ENCODE assay signal across 8 cellular contexts in genomic region chr18:56651771-56652092, GRCh38. TPM values are rescaled to one million over a fixed set of nuclear protein-coding genes. Genes with fewer than 3 reads are reported as not detected.
DNase-seq lines count a peak whose midpoint lies in the region; ATAC-seq, FAIRE-seq and TF ChIP-seq lines count a peak whose summit lies in the region.

No MANE protein-coding gene starts in this region.

- CTCF ChIA-PET in CD8-positive, alpha-beta T cell (lab: Charles Lee), result interaction anchor here (1.2 to 1.6 kb wide), 2 partner anchors 9 to 52 kb away, joined by 4 read pairs; no protein-coding TSS in a partner anchor
- CTCF ChIA-PET in OCI-LY7 (lab: Charles Lee; ENCODE audit: unreplicated experiment), result no interaction called here

- in situ Hi-C loops in ACHN (cut with HindIII; ENCODE audit: low pct_ligation_motif_present, low pct_unique_long_range_greater_than_20kb, low sequenced_read_pairs), result no loop called here

- no peak for ATAC-seq in CD8-positive, alpha-beta T cell

- DNase-seq in CD8-positive, alpha-beta T cell, result no peak
- no peak for DNase-seq in OCI-LY7 (ENCODE audit: low spot score)
- DNase-seq in endodermal cell, result no peak
- DNase-seq in hepatic stellate cell (ENCODE audit: low spot score), result no peak
- no peak for DNase-seq in ACHN
- no peak for DNase-seq in HTR-8/SVneo (ENCODE audit: insufficient read length, low spot score)
- DNase-seq in NCI-H82 (lab: John Stamatoyannopoulos, UW), result no peak

- peak overlapping the region; percentile 5 for H3K9ac ChIP-seq in endodermal cell (ENCODE audit: extremely low read depth, low read length, poor library complexity, severe bottlenecking)

- no peaks in the 10 kb centered on the region for H3K9me3 ChIP-seq in CD8-positive, alpha-beta T cell (ENCODE audit: low read length)
- H3K9me3 ChIP-seq in OCI-LY7 (ENCODE audit: low read length), result no peaks in the 10 kb centered on the region
- no peaks in the 10 kb centered on the region for H3K9me3 ChIP-seq in endodermal cell (ENCODE audit: control insufficient read depth, low read length)
- no peaks in the 10 kb centered on the region for H3K9me3 ChIP-seq in neutrophil

- no peaks in the 10 kb centered on the region for H3K36me3 ChIP-seq in CD8-positive, alpha-beta T cell (ENCODE audit: insufficient read depth, low read length)
- no peaks in the 10 kb centered on the region; the same call in 1 of the 2 replicates for H3K36me3 ChIP-seq in OCI-LY7 (ENCODE audit: insufficient read depth, low read length)
- H3K36me3 ChIP-seq in endodermal cell (ENCODE audit: control insufficient read depth, insufficient read depth, low read length), result no peaks in the 10 kb centered on the region
- no peaks in the 10 kb centered on the region for H3K36me3 ChIP-seq in neutrophil

- H3K27me3 Mint-ChIP-seq in CD8-positive, alpha-beta T cell (ENCODE audit: low read depth), result no peaks in the 10 kb centered on the region
- H3K27me3 Mint-ChIP-seq in endodermal cell (ENCODE audit: insufficient read depth), result no peaks in the 10 kb centered on the region

- FAIRE-seq in HTR-8/SVneo (lab: Jason Lieb, UNC), result no peak

- H3K4me1 ChIP-seq in CD8-positive, alpha-beta T cell (ENCODE audit: insufficient read depth, low read length), result peaks cover 31% of the 10 kb centered on the region
- peaks cover 10% of the 10 kb centered on the region for H3K4me1 ChIP-seq in OCI-LY7 (ENCODE audit: insufficient read depth, low read length, poor library complexity, severe bottlenecking)
- H3K4me1 ChIP-seq in endodermal cell (ENCODE audit: control insufficient read depth, insufficient read depth, low read length), result no peaks in the 10 kb centered on the region
- peaks cover 45 to 53% of the 10 kb centered on the region in 2 experiments for H3K4me1 ChIP-seq in neutrophil (ENCODE audit: control insufficient read depth in 1 of 2, insufficient read depth in 1 of 2, low read depth in 1 of 2, low read length in 1 of 2)

- peaks cover 19% of the 10 kb centered on the region for H3K36me3 Mint-ChIP-seq in CD8-positive, alpha-beta T cell
- peaks cover 11% of the 10 kb centered on the region for H3K36me3 Mint-ChIP-seq in endodermal cell (ENCODE audit: low read depth)

- POLR2A ChIA-PET in CD8-positive, alpha-beta T cell (lab: Charles Lee), result interaction anchor here (0.8 to 5.9 kb wide), 2 partner anchors 12 to 973 kb away, joined by 3 to 60 read pairs; partner anchors contain the start of gene TXNL1
- POLR2A ChIA-PET in OCI-LY7 (lab: Charles Lee), result interaction anchor here (0.8 to 3.5 kb wide), 2 partner anchors 11 to 227 kb away, joined by 3 to 25 read pairs; no protein-coding TSS in a partner anchor

- H3K27ac Mint-ChIP-seq in CD8-positive, alpha-beta T cell, result peak overlapping the region; percentile 96
- peak overlapping the region; percentile 93 for H3K27ac Mint-ChIP-seq in endodermal cell

- H3K27ac ChIP-seq in CD8-positive, alpha-beta T cell (ENCODE audit: low read depth, low read length), result peak overlapping the region; percentile 69
- peak overlapping the region; percentile 62 for H3K27ac ChIP-seq in OCI-LY7 (ENCODE audit: low read depth, low read length, poor library complexity, severe bottlenecking)
- no peak overlapping the region for H3K27ac ChIP-seq in endodermal cell (ENCODE audit: low read depth, low read length)
- H3K27ac ChIP-seq in neutrophil, result peak overlapping the region; percentile 95

- BruUV-seq in OCI-LY7 (replicated peaks; lab: Mats Ljungman, UMichigan), result no TSS peak

- H3K9me2 ChIP-seq in OCI-LY7 (ENCODE audit: insufficient read depth, low read length), result no peaks in the 10 kb centered on the region

- 16 to 60% methylated on average over 1 to 5 of the region's 5 CpGs for WGBS in endodermal cell (ENCODE audit: insufficient coverage in 1 of 2, insufficient read length in 1 of 2), 2 experiments

- peaks cover 31% of the 10 kb centered on the region for H3K79me2 ChIP-seq in OCI-LY7 (ENCODE audit: insufficient read depth, low read depth, low read length)

- no peak for TF ChIP-seq CTCF in CD8-positive, alpha-beta T cell (IDR thresholded peaks at IDR 0.05)
- TF ChIP-seq CTCF in OCI-LY7 (conservative IDR thresholded peaks at IDR 0.05; ENCODE audit: low read length), result no peak
- TF ChIP-seq CTCF in endodermal cell (conservative IDR thresholded peaks at IDR 0.05), result no peak
- TF ChIP-seq CTCF in neutrophil (IDR thresholded peaks at IDR 0.05), result no peak

- intact Hi-C loops in CD8-positive, alpha-beta T cell (cut with DNase I, micrococcal nuclease), result loop anchor here (1.0 to 5.0 kb wide), 7 partner anchors 13 to 1391 kb away; partner anchors contain the start of genes TXNL1 (in 2 of the 2) and NARS1 (in 1 of the 2)
- intact Hi-C loops in OCI-LY7 (cut with micrococcal nuclease; ENCODE audit: unreplicated experiment), result no loop called here

- peak overlapping the region; percentile 87 for H3K4me3 ChIP-seq in CD8-positive, alpha-beta T cell (ENCODE audit: low read depth, low read length)
- H3K4me3 ChIP-seq in OCI-LY7 (ENCODE audit: low read depth, low read length, poor library complexity, severe bottlenecking), result peak overlapping the region; percentile 79
- peak overlapping the region; percentile 86 for H3K4me3 ChIP-seq in endodermal cell (ENCODE audit: low read length)
- peak overlapping the region; percentile 95 to 97 for H3K4me3 ChIP-seq in neutrophil (ENCODE audit: low read depth in 1 of 2, low read length in 1 of 2)

- peak overlapping the region; percentile 98 for H3K4me2 ChIP-seq in OCI-LY7 (ENCODE audit: low read length)

- H3K9me3 Mint-ChIP-seq in CD8-positive, alpha-beta T cell, result no peaks in the 10 kb centered on the region
- H3K9me3 Mint-ChIP-seq in endodermal cell, result peaks cover 7% of the 10 kb centered on the region

- H3K27me3 ChIP-seq in CD8-positive, alpha-beta T cell (ENCODE audit: insufficient read depth, low read length), result no peaks in the 10 kb centered on the region
- H3K27me3 ChIP-seq in endodermal cell (ENCODE audit: control insufficient read depth, insufficient read depth, low read length, poor library complexity, severe bottlenecking), result no peaks in the 10 kb centered on the region
- H3K27me3 ChIP-seq in neutrophil, result no peaks in the 10 kb centered on the region

- H3K4me3 Mint-ChIP-seq in CD8-positive, alpha-beta T cell, result peak overlapping the region; percentile 93
- peak overlapping the region; percentile 93 for H3K4me3 Mint-ChIP-seq in endodermal cell

- H3K4me1 Mint-ChIP-seq in CD8-positive, alpha-beta T cell (ENCODE audit: low read depth), result peaks cover 54% of the 10 kb centered on the region
- H3K4me1 Mint-ChIP-seq in endodermal cell, result peaks cover 30% of the 10 kb centered on the region

- no peaks in the 10 kb centered on the region for H4K20me1 ChIP-seq in OCI-LY7 (ENCODE audit: insufficient read depth, low read length)

- H2AFZ ChIP-seq in OCI-LY7 (ENCODE audit: low read length), result peak overlapping the region; percentile 47; the same call in 1 of the 2 replicates

RNA-seq across cellular contexts. Expression of gene WDR7, which starts 0.6 kb away (rescaled TPM):
- total RNA-seq in CD8-positive, alpha-beta T cell, result 10 to 100 TPM; 21.0 to 22.1 TPM
- 13.2 and 15.2 TPM in 2 replicates for total RNA-seq in OCI-LY7 (2014; rRNA removed; shearing (Covaris generic))
- total RNA-seq in OCI-LY7 (2022) (17.1 and 18.8 TPM in 2 replicates), endodermal cell (10 to 100 TPM; 17.1 to 22.5 TPM)
- 11.0 TPM for polyA plus RNA-seq in endodermal cell (2013, experiment 1 of 2)
- polyA plus RNA-seq in endodermal cell (2013, experiment 2 of 2), result 8.0 TPM

RNA-seq across cellular contexts. Expression of gene TXNL1, which starts 13.3 kb away (rescaled TPM):
- 10 to 100 TPM; 43.3 to 44.8 TPM for total RNA-seq in CD8-positive, alpha-beta T cell
- total RNA-seq in OCI-LY7 (2014; rRNA removed; shearing (Covaris generic)), result 11.7 and 13.9 TPM in 2 replicates
- total RNA-seq in OCI-LY7 (2022) (39.7 and 42.5 TPM in 2 replicates), endodermal cell (10 to 100 TPM; 69.6 to 77.0 TPM)
- polyA plus RNA-seq in endodermal cell (2013, experiment 1 of 2), result 96.6 TPM
- polyA plus RNA-seq in endodermal cell (2013, experiment 2 of 2), result 90.6 TPM
